8 cellular contexts compared by ENCODE assay signal in the genomic region with DNA sequence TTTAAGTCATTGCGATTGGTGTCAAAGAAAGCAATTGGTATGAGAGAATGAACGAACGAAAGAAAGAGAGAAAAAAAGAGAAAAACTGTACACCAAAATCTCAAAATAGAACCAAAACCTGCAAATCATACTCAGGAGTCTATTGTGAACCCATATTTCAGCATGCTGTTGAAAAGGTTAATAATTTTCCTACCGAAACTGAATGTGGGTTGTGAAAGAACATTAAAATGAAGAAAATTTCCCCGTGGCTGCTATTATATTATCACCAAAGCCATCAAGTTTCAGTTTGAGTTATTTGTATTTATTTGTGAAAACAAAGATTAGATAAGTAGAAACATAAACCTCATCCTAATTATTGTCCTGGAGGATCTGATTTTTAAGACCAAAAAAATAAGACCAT.
DNase-seq lines count a peak whose midpoint lies in the region; ATAC-seq lines count a peak whose summit lies in the region.
"Not testable (repeated sequence)": the region's sequence is repeated elsewhere in the genome, so short reads cannot be mapped to it uniquely, and the experiment has no call there.

No MANE protein-coding gene starts in this region.

- H3K27me3 Mint-ChIP-seq in activated T-cell treated with anti-CD3 and anti-CD28 coated beads, Interleukin-2, amount 50 U/mL, for 4 hours (ENCODE audit: low read depth): not testable (repeated sequence)

- peak; percentile 71 for ATAC-seq in GM18511 (IDR thresholded peaks at IDR 0.05; ENCODE audit: unreplicated experiment)
- peak; percentile 55 for ATAC-seq in GM19023 (IDR thresholded peaks at IDR 0.05; ENCODE audit: unreplicated experiment)
- ATAC-seq in GM19463 (IDR thresholded peaks at IDR 0.05; ENCODE audit: unreplicated experiment): peak; percentile 73
- ATAC-seq in GM21825 (IDR thresholded peaks at IDR 0.05; ENCODE audit: unreplicated experiment): peak; percentile 54
- peak; percentile 57 for ATAC-seq in HG02852 (IDR thresholded peaks at IDR 0.05; ENCODE audit: unreplicated experiment)
- peak; percentile 46 for ATAC-seq in HG03060 (IDR thresholded peaks at IDR 0.05; ENCODE audit: low read depth, unreplicated experiment)
- ATAC-seq in HG03354 (IDR thresholded peaks at IDR 0.05; ENCODE audit: poor library complexity, severe bottlenecking, unreplicated experiment): peak; percentile 78
- ATAC-seq in activated T-cell treated with anti-CD3 and anti-CD28 coated beads, Interleukin-2, amount 50 U/mL, for 4 hours: peak; percentile 4 to 24

- H3K36me3 Mint-ChIP-seq in activated T-cell treated with anti-CD3 and anti-CD28 coated beads, Interleukin-2, amount 50 U/mL, for 4 hours (ENCODE audit: insufficient read depth): not testable (repeated sequence)

- not testable (repeated sequence) for H3K9me3 Mint-ChIP-seq in activated T-cell treated with anti-CD3 and anti-CD28 coated beads, Interleukin-2, amount 50 U/mL, for 4 hours

- not testable (repeated sequence) for DNase-seq in activated T-cell treated with anti-CD3 and anti-CD28 coated beads, Interleukin-2, amount 50 U/mL, for 4 hours

- H3K4me3 Mint-ChIP-seq in activated T-cell treated with anti-CD3 and anti-CD28 coated beads, Interleukin-2, amount 50 U/mL, for 4 hours: not testable (repeated sequence)

- H3K4me1 Mint-ChIP-seq in activated T-cell treated with anti-CD3 and anti-CD28 coated beads, Interleukin-2, amount 50 U/mL, for 4 hours (ENCODE audit: low read depth): peaks cover 11% of the 10 kb centered on the region

Comparison
In these comparisons a context has a peak if more than half of its experiments do, and no peak if none do; other contexts are left out.
1. ATAC-seq: peak in every context shown above with its lines; median percentile 78 in HG03354; 73 in GM19463; 71 in GM18511; 57 in HG02852; 55 in GM19023; 54 in GM21825; 46 in HG03060; 14 in activated T-cell treated with anti-CD3 and anti-CD28 coated beads, Interleukin-2, amount 50 U/mL, for 4 hours.